ENCODE assay signal across 19 cellular contexts in genomic region chr9:6924988-6925563, GRCh38.
DNase-seq lines count a peak whose midpoint lies in the region; ATAC-seq and TF ChIP-seq lines count a peak whose summit lies in the region.
"Had no signal": no experiment of that assay in that cellular context is flagged by ENCODE, and none has a peak within 500 bp of the region (broad histone marks: within the 10 kb centered on the region; RNA-seq: fewer than 3 reads in every experiment).

No MANE protein-coding gene starts in this region.

- peak in 6 of 8 donors; percentile 34 to 83 (median 58) for ATAC-seq in heart right ventricle
- no peak for ATAC-seq in HG03469 (IDR thresholded peaks at IDR 0.05; ENCODE audit: unreplicated experiment)
- ATAC-seq in HG03159 (IDR thresholded peaks at IDR 0.05; ENCODE audit: unreplicated experiment) = no peak
- ATAC-seq: foreskin keratinocyte had no signal

- H3K9me3 Mint-ChIP-seq in nephron progenitor cell = peaks cover 7% of the 10 kb centered on the region

- H3K4me3 Mint-ChIP-seq in nephron progenitor cell = no peak overlapping the region
- H3K4me3 Mint-ChIP-seq: neural progenitor cell had no signal

- H4K20me1 ChIP-seq in OCI-LY7 (ENCODE audit: insufficient read depth, low read length) = no peaks in the 10 kb centered on the region

- H3K79me2 ChIP-seq in OCI-LY7 (ENCODE audit: insufficient read depth, low read depth, low read length) = no peaks in the 10 kb centered on the region

- CTCF ChIA-PET in OCI-LY7 (lab: Charles Lee; ENCODE audit: unreplicated experiment) = no interaction called here

- WGBS in heart right ventricle, 2 donors = 55 to 71% methylated on average over 8 of the region's 8 CpGs

- H3K4me2 ChIP-seq in OCI-LY7 (ENCODE audit: low read length) = no peak overlapping the region
- H3K4me2 ChIP-seq: neural progenitor cell had no signal

- H3K36me3 ChIP-seq in heart right ventricle (peaks cover 0 to 7% (median 0%) of the 10 kb centered on the region in 9 donors), OCI-LY7 (ENCODE audit: insufficient read depth, low read length) (no peaks in the 10 kb centered on the region)
- H3K36me3 ChIP-seq: adrenal gland, cardiac muscle cell, neural progenitor cell, WERI-Rb-1 had no signal

- peaks cover 13% of the 10 kb centered on the region for H3K36me3 Mint-ChIP-seq in nephron progenitor cell (ENCODE audit: low read depth)

- no peak overlapping the region for H3K4me3 ChIP-seq in heart right ventricle
- H3K4me3 ChIP-seq in OCI-LY7 (ENCODE audit: low read depth, low read length, poor library complexity, severe bottlenecking) = no peak overlapping the region
- H3K4me3 ChIP-seq: adrenal gland, cardiac muscle cell, neural progenitor cell had no signal

- BruUV-seq in OCI-LY7 (replicated peaks; lab: Mats Ljungman, UMichigan) = no TSS peak

- in situ Hi-C loops in G401 (cut with HindIII; ENCODE audit: low sequenced_read_pairs) = no loop called here

- H3K4me1 Mint-ChIP-seq in nephron progenitor cell = peaks cover 24% of the 10 kb centered on the region

- H3K4me1 ChIP-seq in heart right ventricle (peaks cover 0 to 21% (median 8%) of the 10 kb centered on the region in 9 donors), OCI-LY7 (ENCODE audit: insufficient read depth, low read length, poor library complexity, severe bottlenecking) (no peaks in the 10 kb centered on the region)
- H3K4me1 ChIP-seq: foreskin keratinocyte had no signal

- no peaks in the 10 kb centered on the region for H3K9me2 ChIP-seq in OCI-LY7 (ENCODE audit: insufficient read depth, low read length)

- peak; percentile 80 for DNase-seq in G401 (ENCODE audit: low spot score)
- peak; percentile 48 for DNase-seq in NCI-H146 treated with DMSO at 0.1 percent for 48 hours (lab: John Stamatoyannopoulos, UW; ENCODE audit: unreplicated experiment)
- no peak for DNase-seq in heart right ventricle
- DNase-seq in nephron progenitor cell = no peak
- no peak for DNase-seq in OCI-LY7 (ENCODE audit: low spot score)
- no peak for DNase-seq in H4 (ENCODE audit: low spot score)
- DNase-seq: activated CD4-positive, alpha-beta T cell treated with anti-CD3 and anti-CD28 coated beads, Interleukin-2, amount 50 U/mL, for 4 hours; activated gamma-delta T cell; adrenal gland; foreskin keratinocyte; H7; left colon; NCI-H2107; T-helper 2 cell had no signal

- peak overlapping the region; percentile 40 for H3K27ac Mint-ChIP-seq in nephron progenitor cell

- H2AFZ ChIP-seq in OCI-LY7 (ENCODE audit: low read length) = no peak overlapping the region
- H2AFZ ChIP-seq: neural progenitor cell had no signal

- POLR2A ChIA-PET in OCI-LY7 (lab: Charles Lee) = interaction anchor here (0.5 to 1.7 kb wide), 2 partner anchors 12 to 20 kb away, joined by 3 read pairs; no protein-coding TSS in a partner anchor

- TF ChIP-seq CTCF in heart right ventricle (IDR thresholded peaks at IDR 0.05) = no peak
- no peak for TF ChIP-seq CTCF in nephron progenitor cell (IDR thresholded peaks at IDR 0.05)
- TF ChIP-seq CTCF in OCI-LY7 (conservative IDR thresholded peaks at IDR 0.05; ENCODE audit: low read length) = no peak

- H3K9me3 ChIP-seq in heart right ventricle (no peaks in the 10 kb centered on the region), OCI-LY7 (ENCODE audit: low read length) (no peaks in the 10 kb centered on the region)
- H3K9me3 ChIP-seq: adrenal gland had no signal

- no peaks in the 10 kb centered on the region for H3K27me3 ChIP-seq in heart right ventricle
- H3K27me3 ChIP-seq: adrenal gland, cardiac muscle cell, foreskin keratinocyte, neural progenitor cell had no signal

- no peak overlapping the region for H3K27ac ChIP-seq in heart right ventricle
- no peak overlapping the region for H3K27ac ChIP-seq in OCI-LY7 (ENCODE audit: low read depth, low read length, poor library complexity, severe bottlenecking)
- H3K27ac ChIP-seq: adrenal gland, cardiac muscle cell, foreskin keratinocyte, neural progenitor cell, WERI-Rb-1 had no signal

- intact Hi-C loops in heart right ventricle (cut with DNase I) = no loop called here
- intact Hi-C loops in OCI-LY7 (cut with micrococcal nuclease; ENCODE audit: unreplicated experiment) = no loop called here

- no peaks in the 10 kb centered on the region for H3K27me3 Mint-ChIP-seq in nephron progenitor cell (ENCODE audit: low read depth, poor library complexity)

Comparison
In these comparisons a context has a peak if more than half of its experiments do, and no peak if none do; other contexts are left out.
1. DNase-seq: peak in G401 (single experiment) and NCI-H146 treated with DMSO at 0.1 percent for 48 hours (single experiment); none in heart right ventricle (0 of 2), nephron progenitor cell (single experiment), OCI-LY7 (single experiment) and H4 (single experiment).
2. ATAC-seq: peak in heart right ventricle (6 of 8); none in HG03469 (single experiment) and HG03159 (single experiment).